ENCODE assay signal across 1 cellular context in the genomic region with DNA sequence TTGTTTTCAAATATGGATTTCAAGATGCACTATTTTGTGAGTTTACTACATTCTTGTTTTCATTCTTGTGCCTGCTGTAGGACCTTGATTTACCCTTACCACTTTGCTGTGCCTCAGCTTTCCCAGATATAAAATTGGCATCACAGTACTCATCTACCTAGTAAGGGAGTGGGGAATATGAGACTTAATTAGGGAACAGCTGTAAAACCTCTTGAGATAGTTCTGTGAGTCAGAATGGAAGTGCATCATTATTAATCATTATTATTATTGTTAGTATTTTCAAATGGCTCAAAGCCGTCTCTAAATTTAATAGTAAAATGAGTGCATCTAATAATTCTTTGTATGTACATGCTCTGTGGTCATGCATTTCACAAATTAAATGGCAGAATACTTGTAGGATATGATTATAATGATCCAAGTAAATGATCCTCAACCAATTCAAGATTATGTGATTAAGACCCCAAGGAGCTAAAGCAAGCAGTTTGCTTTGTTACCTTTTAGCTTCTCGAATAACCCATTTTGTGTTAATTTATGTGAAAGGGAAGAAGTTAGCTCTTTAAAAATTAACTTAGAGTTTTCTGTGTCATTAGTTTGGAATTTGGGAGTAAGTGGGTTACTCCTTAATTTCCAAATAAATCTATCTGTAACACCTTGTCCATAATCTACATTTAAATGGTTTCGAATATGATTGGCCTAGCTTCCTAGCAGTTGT.
TF ChIP-seq lines count a peak whose summit lies in the region.

No MANE protein-coding gene starts in this region.

TF ChIP-seq in K562, 482 proteins besides CTCF, POLR2A, EP300 and RAD21 (continued from another document):
- no peak for TF ChIP-seq MYC (IDR thresholded peaks at IDR 0.05; ENCODE audit: low read depth, low read length)
- TF ChIP-seq MYC (CRISPR knock-in tag; IDR thresholded peaks at IDR 0.05; ENCODE audit: borderline replicate concordance, low read depth): no peak
- no peak for TF ChIP-seq RFX5 (IDR thresholded peaks at IDR 0.05; ENCODE audit: low read depth, low read length)
- no peak for TF ChIP-seq PREB (CRISPR knock-in tag; IDR thresholded peaks at IDR 0.05)
- TF ChIP-seq FOXP1 (CRISPR knock-in tag; IDR thresholded peaks at IDR 0.05): no peak
- TF ChIP-seq CBFA2T3 (IDR thresholded peaks at IDR 0.05): no peak
- TF ChIP-seq ZNF395 (CRISPR knock-in tag; IDR thresholded peaks at IDR 0.05): peak; percentile 47; the same call in 1 of the 2 replicates
